Comparison of ENCODE assay signal across 20 cellular contexts in genomic region chr15:70078578-70079417, GRCh38. TPM values are rescaled to one million over a fixed set of nuclear protein-coding genes. Genes with fewer than 3 reads are reported as not detected.
DNase-seq lines count a peak whose midpoint lies in the region; ATAC-seq and TF ChIP-seq lines count a peak whose summit lies in the region.
"Had no signal": no experiment of that assay in that cellular context is flagged by ENCODE, and none has a peak within 500 bp of the region (broad histone marks: within the 10 kb centered on the region; RNA-seq: fewer than 3 reads in every experiment).

No MANE protein-coding gene starts in this region.

- H3K27me3 Mint-ChIP-seq in endodermal cell (ENCODE audit: insufficient read depth): no peaks in the 10 kb centered on the region
- H3K27me3 Mint-ChIP-seq: activated naive CD8-positive, alpha-beta T cell treated with anti-CD3 and anti-CD28 coated beads, Interleukin-2, amount 10 ng/mL, durations not matched to agents 7 days and 5 days; dendritic cell treated with granulocyte-macrophage colony-stimulating factor and Interleukin-4, amounts not matched to agents 40 ng/mL and 50 ng/mL, for 4 days had no signal

- no peaks in the 10 kb centered on the region for H3K9me3 Mint-ChIP-seq in endodermal cell
- H3K9me3 Mint-ChIP-seq: activated naive CD8-positive, alpha-beta T cell treated with anti-CD3 and anti-CD28 coated beads, Interleukin-2, amount 10 ng/mL, durations not matched to agents 7 days and 5 days; dendritic cell treated with granulocyte-macrophage colony-stimulating factor and Interleukin-4, amounts not matched to agents 40 ng/mL and 50 ng/mL, for 4 days had no signal

- dilution Hi-C loops in IMR-90 (cut with HindIII; ENCODE audit: low sequenced_read_pairs, unreplicated experiment): no loop called here

- no peak for TF ChIP-seq POLR2A in IMR-90 (IDR thresholded peaks at IDR 0.05; ENCODE audit: low read depth, low read length)

- H3K27ac ChIP-seq in IMR-90 (ENCODE audit: insufficient read depth, low read length) (no peak overlapping the region), endodermal cell (ENCODE audit: low read depth, low read length) (no peak overlapping the region), neuronal stem cell (replicated peaks; ENCODE audit: low read length) (no peak overlapping the region), upper lobe of right lung (no peak overlapping the region)
- H3K27ac ChIP-seq: breast epithelium, thyroid gland had no signal

- H4K91ac ChIP-seq in IMR-90 (ENCODE audit: insufficient read depth, low read depth, low read length) (no peak overlapping the region), neuronal stem cell (ENCODE audit: low read depth, low read length, poor library complexity) (no peak overlapping the region)

- no TSS peak for BruUV-seq in IMR-90 (replicated peaks; lab: Mats Ljungman, UMichigan)

- POLR2A ChIA-PET in IMR-90 (lab: Charles Lee; ENCODE audit: unreplicated experiment): no interaction called here
- POLR2A ChIA-PET in GM10248 (lab: Yijun Ruan, JAX): no interaction called here

- in situ Hi-C loops in IMR-90 (cut with MboI; ENCODE audit: low sequenced_read_pairs): loop anchor here (25.0 kb wide), 1 partner anchor 409 kb away; no protein-coding TSS in a partner anchor

- no peak overlapping the region for H2AK9ac ChIP-seq in IMR-90 (replicated peaks; ENCODE audit: low read depth, low read length, poor library complexity)

- no peak for TF ChIP-seq RAD21 in IMR-90 (IDR thresholded peaks at IDR 0.05; ENCODE audit: low read length)

- CTCF ChIA-PET in IMR-90 (lab: Yijun Ruan, JAX): no interaction called here
- CTCF ChIA-PET in GM10248 (lab: Yijun Ruan, JAX): interaction anchor here (1.6 kb wide), 1 partner anchor 11 kb away, joined by 6 read pairs; no protein-coding TSS in a partner anchor

- H3K4me3 ChIP-seq in IMR-90 (ENCODE audit: insufficient read depth, low read depth, low read length) (no peak overlapping the region), endodermal cell (ENCODE audit: low read length) (no peak overlapping the region), neuronal stem cell (ENCODE audit: low read length in 2 of 2) (peak overlapping the region in 1 of 2 donors; percentile 8), upper lobe of right lung (no peak overlapping the region)
- H3K4me3 ChIP-seq: breast epithelium, lung, thyroid gland had no signal

- H3K4me3 Mint-ChIP-seq in endodermal cell: no peak overlapping the region
- H3K4me3 Mint-ChIP-seq: activated naive CD8-positive, alpha-beta T cell treated with anti-CD3 and anti-CD28 coated beads, Interleukin-2, amount 10 ng/mL, durations not matched to agents 7 days and 5 days; dendritic cell treated with granulocyte-macrophage colony-stimulating factor and Interleukin-4, amounts not matched to agents 40 ng/mL and 50 ng/mL, for 4 days had no signal

- H2AK5ac ChIP-seq in IMR-90 (ENCODE audit: low read depth, low read length) (peak overlapping the region; percentile 18; the same call in 1 of the 2 replicates), neuronal stem cell (ENCODE audit: low read depth, low read length) (no peak overlapping the region)

- WGBS in IMR-90 (ENCODE audit: extremely low coverage in 2 of 2, insufficient read length in 1 of 2), 2 experiments: 62% methylated on average over 3 of the region's 13 CpGs; no CpG with 5 or more reads in 1 of the 2 experiments
- 91 to 94% methylated on average over 7 to 13 of the region's 13 CpGs for WGBS in endodermal cell (ENCODE audit: insufficient coverage in 1 of 2, insufficient read length in 1 of 2), 2 experiments
- no CpG with 5 or more reads among the region's 13 CpGs for WGBS in neuronal stem cell (ENCODE audit: extremely low coverage in 2 of 2, insufficient read length in 2 of 2, insufficient replicate concordance in 1 of 2), 2 donors

- H3K9ac ChIP-seq in IMR-90 (ENCODE audit: low read depth, low read length) (no peak overlapping the region), endodermal cell (ENCODE audit: extremely low read depth, low read length, poor library complexity, severe bottlenecking) (no peak overlapping the region), neuronal stem cell (ENCODE audit: low read depth, low read length, poor library complexity) (no peak overlapping the region)

- H2BK5ac ChIP-seq in IMR-90 (ENCODE audit: low read depth, low read length, poor library complexity, severe bottlenecking): no peak overlapping the region
- H2BK5ac ChIP-seq in neuronal stem cell (ENCODE audit: low read length): no peak overlapping the region

- no peak overlapping the region for H2AFZ ChIP-seq in IMR-90 (replicated peaks; ENCODE audit: low read length, poor library complexity)
- no peak overlapping the region for H2AFZ ChIP-seq in neuronal stem cell (ENCODE audit: low read length)

- H3K36me3 ChIP-seq in IMR-90 (ENCODE audit: control insufficient read depth, insufficient read depth, low read length) (peaks cover 51% of the 10 kb centered on the region), endodermal cell (ENCODE audit: control insufficient read depth, insufficient read depth, low read length) (peaks cover 83% of the 10 kb centered on the region), neuronal stem cell (replicated peaks in 1 of 2; ENCODE audit: control insufficient read depth in 2 of 2, insufficient read depth in 2 of 2, low read length in 2 of 2) (peaks cover 15 to 75% of the 10 kb centered on the region in 2 donors), upper lobe of right lung (peaks cover 52% of the 10 kb centered on the region)

- peaks cover 14% of the 10 kb centered on the region for H3K9me1 ChIP-seq in IMR-90 (ENCODE audit: insufficient read depth, low read length)

- ATAC-seq in IMR-90 (ENCODE audit: low read depth): no peak
- peak; percentile 20 for ATAC-seq in upper lobe of right lung

- H3K9me3 ChIP-seq in IMR-90 (ENCODE audit: control insufficient read depth, insufficient read depth, low read length): no peaks in the 10 kb centered on the region
- H3K9me3 ChIP-seq in endodermal cell (ENCODE audit: control insufficient read depth, low read length): no peaks in the 10 kb centered on the region
- no peaks in the 10 kb centered on the region for H3K9me3 ChIP-seq in neuronal stem cell (replicated peaks in 1 of 2; ENCODE audit: control insufficient read depth in 2 of 2, insufficient read depth in 1 of 2, low read depth in 1 of 2, low read length in 2 of 2)
- H3K9me3 ChIP-seq in upper lobe of right lung: no peaks in the 10 kb centered on the region
- H3K9me3 ChIP-seq: breast epithelium, thyroid gland had no signal

- H4K5ac ChIP-seq in IMR-90 (ENCODE audit: low read depth, low read length): no peak overlapping the region

- H2BK15ac ChIP-seq in IMR-90 (ENCODE audit: low read depth, low read length) (no peak overlapping the region), neuronal stem cell (ENCODE audit: low read length) (no peak overlapping the region)

- H2BK12ac ChIP-seq in neuronal stem cell (ENCODE audit: low read length): no peak overlapping the region

- no peak for DNase-seq in IMR-90
- DNase-seq in endodermal cell: no peak
- DNase-seq in neuronal stem cell (ENCODE audit: low spot score): no peak
- DNase-seq in upper lobe of right lung: no peak
- no peak for DNase-seq in GM10248 (ENCODE audit: extremely low spot score)
- no peak for DNase-seq in DMS114 treated with DMSO at 0.1 percent for 48 hours (lab: John Stamatoyannopoulos, UW; ENCODE audit: unreplicated experiment)
- no peak for DNase-seq in activated CD8-positive, alpha-beta memory T cell treated with anti-CD3 and anti-CD28 coated beads for 24 hours
- DNase-seq: activated CD4-positive, alpha-beta T cell treated with anti-CD3 and anti-CD28 coated beads for 48 hours; activated naive CD8-positive, alpha-beta T cell treated with anti-CD3 and anti-CD28 coated beads, Interleukin-2, amount 10 ng/mL, durations not matched to agents 7 days and 5 days; EL; hippocampal formation; NCI-H1417 treated with DMSO at 0.1 percent for 48 hours; NCI-H2171; NCI-H69; SHP77; stimulated activated naive CD4-positive, alpha-beta T cell; thyroid gland had no signal

- H3K14ac ChIP-seq in IMR-90 (replicated peaks; ENCODE audit: low read depth, low read length): no peak overlapping the region; the same call in 1 of the 2 replicates
- no peak overlapping the region for H3K14ac ChIP-seq in neuronal stem cell (ENCODE audit: low read length)

- H3K4me1 ChIP-seq in IMR-90 (ENCODE audit: control insufficient read depth, insufficient read depth, low read length) (peaks cover 2% of the 10 kb centered on the region; the same call in 1 of the 2 replicates), endodermal cell (ENCODE audit: control insufficient read depth, insufficient read depth, low read length) (peaks cover 25% of the 10 kb centered on the region), neuronal stem cell (ENCODE audit: control insufficient read depth in 2 of 2, insufficient read depth in 1 of 2, low read depth in 1 of 2, low read length in 2 of 2) (peaks cover 29 to 45% of the 10 kb centered on the region in 2 donors), upper lobe of right lung (peaks cover 23% of the 10 kb centered on the region)
- H3K4me1 ChIP-seq: breast epithelium had no signal

- H3K36me3 Mint-ChIP-seq in endodermal cell (ENCODE audit: low read depth): peaks cover 63% of the 10 kb centered on the region

- H2BK120ac ChIP-seq in IMR-90 (ENCODE audit: low read depth, low read length) (no peak overlapping the region), neuronal stem cell (ENCODE audit: low read depth, low read length) (no peak overlapping the region)

- H3K79me1 ChIP-seq in IMR-90 (ENCODE audit: low read depth in 1 of 2, low read length in 2 of 2) (peaks cover 20 to 78% of the 10 kb centered on the region in 2 experiments), neuronal stem cell (ENCODE audit: low read depth, low read length) (peaks cover 8% of the 10 kb centered on the region)

- no peak overlapping the region for H2BK20ac ChIP-seq in IMR-90 (ENCODE audit: low read depth, low read length)

- no peaks in the 10 kb centered on the region for H3K27me3 ChIP-seq in IMR-90 (ENCODE audit: control insufficient read depth, insufficient read depth, low read length)
- no peaks in the 10 kb centered on the region for H3K27me3 ChIP-seq in endodermal cell (ENCODE audit: control insufficient read depth, insufficient read depth, low read length, poor library complexity, severe bottlenecking)
- no peaks in the 10 kb centered on the region for H3K27me3 ChIP-seq in neuronal stem cell (ENCODE audit: control insufficient read depth in 3 of 3, insufficient read depth in 3 of 3, low read depth in 1 of 3, low read length in 3 of 3)
- no peaks in the 10 kb centered on the region for H3K27me3 ChIP-seq in upper lobe of right lung
- H3K27me3 ChIP-seq: breast epithelium, thyroid gland had no signal

- H3K18ac ChIP-seq in IMR-90 (ENCODE audit: low read depth, low read length) (no peak overlapping the region), neuronal stem cell (ENCODE audit: low read length) (no peak overlapping the region)

- no peak overlapping the region for H4K8ac ChIP-seq in IMR-90 (ENCODE audit: low read depth in 2 of 2, low read length in 2 of 2)
- H4K8ac ChIP-seq in neuronal stem cell (ENCODE audit: low read depth, low read length): no peak overlapping the region

- intact Hi-C loops in IMR-90 (cut with micrococcal nuclease) (no loop called here), upper lobe of right lung (cut with DNase I) (no loop called here)

- H3K4me1 Mint-ChIP-seq in endodermal cell: peaks cover 64% of the 10 kb centered on the region

- peak overlapping the region; percentile 55; the same call in 1 of the 2 replicates for H3K23ac ChIP-seq in IMR-90 (ENCODE audit: low read depth, low read length)
- H3K23ac ChIP-seq in neuronal stem cell (ENCODE audit: low read depth, low read length, poor library complexity): peak overlapping the region; percentile 26

- no peak overlapping the region for H3K4ac ChIP-seq in IMR-90 (ENCODE audit: low read depth, low read length)
- no peak overlapping the region for H3K4ac ChIP-seq in neuronal stem cell (ENCODE audit: low read length)

- H4K20me1 ChIP-seq in IMR-90 (ENCODE audit: insufficient read depth, low read length): peaks cover 64% of the 10 kb centered on the region

- no peak overlapping the region for H3K4me2 ChIP-seq in IMR-90 (ENCODE audit: low read depth, low read length)
- H3K4me2 ChIP-seq in neuronal stem cell (ENCODE audit: insufficient read depth, low read length, poor library complexity, severe bottlenecking): no peak overlapping the region

- no peak overlapping the region for H3K56ac ChIP-seq in IMR-90 (ENCODE audit: extremely low read depth, insufficient read depth, low read length)

- TF ChIP-seq CTCF in IMR-90 (conservative IDR thresholded peaks at IDR 0.05; ENCODE audit: low read depth, low read length) (no peak), endodermal cell (conservative IDR thresholded peaks at IDR 0.05) (no peak), upper lobe of right lung (IDR thresholded peaks at IDR 0.05) (no peak), GM10248 (IDR thresholded peaks at IDR 0.05; ENCODE audit: control extremely low read depth, extremely low read depth, low read depth, missing control alignments) (no peak)

- H3K27ac Mint-ChIP-seq in endodermal cell: peak overlapping the region; percentile 61
- H3K27ac Mint-ChIP-seq: activated naive CD8-positive, alpha-beta T cell treated with anti-CD3 and anti-CD28 coated beads, Interleukin-2, amount 10 ng/mL, durations not matched to agents 7 days and 5 days; dendritic cell treated with granulocyte-macrophage colony-stimulating factor and Interleukin-4, amounts not matched to agents 40 ng/mL and 50 ng/mL, for 4 days had no signal

RNA-seq across cellular contexts. Expression of gene TLE3, which starts 18.9 kb away (rescaled TPM):
- total RNA-seq in IMR-90 (2012; rRNA removed): 5.6 and 6.5 TPM in 2 replicates
- polyA plus RNA-seq in IMR-90 (2012; rRNA removed): 15.2 and 16.3 TPM in 2 replicates
- polyA plus RNA-seq in IMR-90 (2012; cell fraction: cytosol; rRNA removed): 15.9 and 20.8 TPM in 2 replicates
- polyA plus RNA-seq in IMR-90 (2012; cell fraction: nucleus; rRNA removed; ENCODE audit: low replicate concordance): 43.1 and 63.1 TPM in 2 replicates
- total RNA-seq in endodermal cell: 10 to 100 TPM; 66.5 to 81.1 TPM
- polyA plus RNA-seq in endodermal cell (2013, experiment 1 of 2): 51.9 TPM
- 48.9 TPM for polyA plus RNA-seq in endodermal cell (2013, experiment 2 of 2)
- polyA plus RNA-seq in neuronal stem cell (2013, experiment 1 of 2): 27.4 TPM
- 29.0 TPM for polyA plus RNA-seq in neuronal stem cell (2013, experiment 2 of 2)
- total RNA-seq in upper lobe of right lung: 58.8 TPM
